In the genomic region with DNA sequence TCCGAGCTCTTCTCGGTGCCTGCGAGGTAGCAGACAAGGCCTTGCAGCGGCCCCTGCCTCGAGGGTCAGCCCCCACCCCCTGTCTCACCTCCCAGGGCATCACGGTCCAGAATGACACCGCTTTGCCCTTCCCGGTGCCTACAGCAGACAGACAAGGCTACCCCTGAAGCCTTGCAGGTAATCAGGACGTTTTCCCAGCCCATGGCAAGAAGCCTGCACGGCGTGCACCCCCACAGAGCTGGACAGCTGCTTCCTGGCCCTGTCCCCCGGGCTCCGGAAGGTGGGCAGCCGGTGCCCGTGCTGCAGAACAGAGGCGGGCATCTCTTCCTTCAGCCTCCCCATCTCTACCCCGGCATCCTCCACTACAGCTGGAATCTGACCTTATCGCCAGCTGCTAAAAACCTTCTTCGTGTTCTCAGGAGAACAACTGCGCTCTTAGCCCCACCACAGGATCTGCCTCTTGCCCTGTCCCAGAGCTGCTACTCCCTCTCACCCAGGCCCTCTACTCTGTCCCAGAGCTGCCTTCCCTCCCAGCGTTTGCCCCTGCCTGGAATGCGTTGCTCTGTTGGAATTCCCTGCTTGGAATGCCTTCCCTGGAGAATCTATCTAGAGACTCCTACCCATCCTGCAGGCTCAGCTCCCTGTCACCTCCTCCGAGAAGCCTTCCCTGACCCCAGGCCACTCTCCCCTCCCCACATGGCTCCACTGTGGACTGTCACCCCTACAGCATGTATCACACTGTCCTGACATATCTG, we compare ENCODE assay signal across 23 cellular contexts. TPM values are rescaled to one million over a fixed set of nuclear protein-coding genes. Genes with fewer than 3 reads are reported as not detected.
DNase-seq lines count a peak whose midpoint lies in the region; ATAC-seq and FAIRE-seq lines count a peak whose summit lies in the region.
"Had no signal": no experiment of that assay in that cellular context is flagged by ENCODE, and none has a peak within 500 bp of the region (broad histone marks: within the 10 kb centered on the region; RNA-seq: fewer than 3 reads in every experiment).

No MANE protein-coding gene starts in this region.

- DNase-seq in right cardiac atrium (peak in 2 of 3 donors; percentile 7 to 33), Right ventricle myocardium superior (no peak), cerebellum (ENCODE audit: low spot score) (peak; percentile 71), urothelium cell line (ENCODE audit: low spot score) (peak; percentile 58), NCI-H446 treated with DMSO at 0.1 percent for 48 hours (lab: John Stamatoyannopoulos, UW) (no peak), T-helper 9 cell (no peak)
- DNase-seq: activated naive CD4-positive, alpha-beta T cell treated with anti-CD3 and anti-CD28 coated beads, Interleukin-2, amount 50 U/mL, for 16 hours; Calu3; glutamatergic neuron; MM.1S; NCI-H748 treated with DMSO at 0.1 percent for 48 hours had no signal

- H3K9me3 ChIP-seq in right cardiac atrium (ENCODE audit: control insufficient read depth, low read length): no peaks in the 10 kb centered on the region
- no peaks in the 10 kb centered on the region for H3K9me3 ChIP-seq in mesodermal cell (ENCODE audit: control insufficient read depth, low read length)
- H3K9me3 ChIP-seq: ascending aorta, SJSA1 had no signal

- no peaks in the 10 kb centered on the region for H3K36me3 ChIP-seq in mesodermal cell (ENCODE audit: control insufficient read depth, insufficient read depth, low read length)
- H3K36me3 ChIP-seq: ascending aorta, SJSA1 had no signal

- WGBS in right cardiac atrium: 60% methylated on average over 23 of the region's 23 CpGs
- WGBS in mesodermal cell (ENCODE audit: insufficient coverage in 2 of 2), 2 experiments: 70 to 74% methylated on average over 23 of the region's 23 CpGs

- H3K4me1 ChIP-seq in right cardiac atrium (ENCODE audit: control insufficient read depth, insufficient read depth, low read length): no peaks in the 10 kb centered on the region
- H3K4me1 ChIP-seq in mesodermal cell (ENCODE audit: control insufficient read depth, insufficient read depth, low read length, poor library complexity, severe bottlenecking): peaks cover 26% of the 10 kb centered on the region
- H3K4me1 ChIP-seq: ascending aorta had no signal

- no peak overlapping the region for H3K27ac ChIP-seq in right cardiac atrium (ENCODE audit: low read length)
- peak overlapping the region; percentile 92 for H3K27ac ChIP-seq in mesodermal cell (ENCODE audit: low read depth, low read length, severe bottlenecking)
- H3K27ac ChIP-seq: ascending aorta, SJSA1 had no signal

- H3K27me3 ChIP-seq in right cardiac atrium (ENCODE audit: control insufficient read depth, insufficient read depth): no peaks in the 10 kb centered on the region
- H3K27me3 ChIP-seq: ascending aorta, SJSA1 had no signal

- no peak overlapping the region for H3K4me3 ChIP-seq in right cardiac atrium (ENCODE audit: low read length)
- H3K4me3 ChIP-seq in mesodermal cell (ENCODE audit: extremely low read depth, insufficient read depth, low read length, poor library complexity, severe bottlenecking): no peak overlapping the region
- H3K4me3 ChIP-seq: ascending aorta, SJSA1 had no signal

- peak; percentile 93 for FAIRE-seq in urothelium cell line (lab: Jason Lieb, UNC)

- intact Hi-C loops in right cardiac atrium (cut with DNase I) (no loop called here), Right ventricle myocardium superior (cut with DNase I) (no loop called here)

- ATAC-seq in right cardiac atrium (no peak), Right ventricle myocardium superior (ENCODE audit: poor library complexity) (no peak), GM18867 (IDR thresholded peaks at IDR 0.05; ENCODE audit: unreplicated experiment) (no peak)
- ATAC-seq: activated CD4-positive, CD25-positive, alpha-beta regulatory T cell treated with anti-CD3 and anti-CD28 coated beads, Interleukin-2, amount 50 U/mL, for 24 hours; HCT116 had no signal

RNA-seq across cellular contexts. Expression of gene MYL10, which starts 4.7 kb away (rescaled TPM):
- not detected for total RNA-seq in right cardiac atrium
- polyA plus RNA-seq in right cardiac atrium: not detected
- total RNA-seq in Right ventricle myocardium superior: not detected
- total RNA-seq in cerebellum: not detected
- 0.96 TPM for polyA plus RNA-seq in mesodermal cell (2013, experiment 1 of 2)
- 2.8 TPM for polyA plus RNA-seq in mesodermal cell (2013, experiment 2 of 2)
- total RNA-seq: A172; activated CD8-positive, alpha-beta memory T cell treated with anti-CD3 and anti-CD28 coated beads for 36 hours; ascending aorta; Calu3; Daoy; fibroblast of lung; liver; omental fat pad; SJSA1 had no signal
- polyA plus RNA-seq: fibroblast of lung, liver had no signal

Comparison
In these comparisons a context has a peak if more than half of its experiments do, and no peak if none do; other contexts are left out.
1. DNase-seq: peak in right cardiac atrium (2 of 3), cerebellum (single experiment) and urothelium cell line (single experiment); none in Right ventricle myocardium superior (single experiment), NCI-H446 treated with DMSO at 0.1 percent for 48 hours (single experiment) and T-helper 9 cell (single experiment).